Comparison of ENCODE assay signal across 21 cellular contexts in the genomic region with DNA sequence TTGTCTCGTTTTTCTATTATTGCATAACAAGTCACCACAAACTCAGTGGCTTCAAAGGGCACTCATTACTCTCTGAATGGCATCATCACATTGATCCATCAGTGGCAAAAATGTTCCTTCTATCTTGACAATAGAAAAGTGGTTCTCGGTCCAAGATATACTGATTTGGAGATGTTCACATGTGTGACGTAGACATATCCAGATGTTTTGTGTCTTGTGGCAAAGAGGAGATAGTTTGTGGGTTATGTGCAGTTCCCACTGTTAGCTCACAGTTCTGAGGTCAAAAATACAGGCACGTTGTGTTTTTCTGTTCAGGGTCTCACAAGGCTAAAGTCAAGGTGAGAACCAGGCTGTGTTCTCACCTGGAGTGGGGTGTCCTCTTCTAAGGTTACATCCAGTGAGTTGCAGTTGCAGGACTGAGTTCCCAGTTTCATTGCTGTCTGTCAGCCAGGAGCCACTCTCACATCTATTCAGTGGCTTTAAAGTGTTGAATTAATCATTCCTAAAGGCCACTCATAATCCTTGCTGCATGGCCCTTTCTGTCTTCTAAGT. TPM values are rescaled to one million over a fixed set of nuclear protein-coding genes. Genes with fewer than 3 reads are reported as not detected.
DNase-seq lines count a peak whose midpoint lies in the region; ATAC-seq and TF ChIP-seq lines count a peak whose summit lies in the region.
"Had no signal": no experiment of that assay in that cellular context is flagged by ENCODE, and none has a peak within 500 bp of the region (broad histone marks: within the 10 kb centered on the region; RNA-seq: fewer than 3 reads in every experiment).

No MANE protein-coding gene starts in this region.

- H4K20me1 ChIP-seq in mammary epithelial cell (ENCODE audit: insufficient read depth, low read length): no peaks in the 10 kb centered on the region
- H4K20me1 ChIP-seq: BLaER1 treated with 17β-estradiol and CSF1 and Interleukin-3, amounts not matched to agents 10 nM and 100 nM had no signal

- intact Hi-C loops in mammary epithelial cell (cut with micrococcal nuclease) (no loop called here), MCF 10A (cut with micrococcal nuclease) (no loop called here)

- CTCF ChIA-PET in mammary epithelial cell (lab: Charles Lee; ENCODE audit: low non-redundant PET): no interaction called here
- CTCF ChIA-PET in MCF 10A (lab: Yijun Ruan, JAX): no interaction called here
- CTCF ChIA-PET in HEK293 (lab: Yijun Ruan, JAX): no interaction called here

- no peaks in the 10 kb centered on the region for H3K79me2 ChIP-seq in mammary epithelial cell (ENCODE audit: insufficient read depth, low read length)

- no peak overlapping the region for H3K4me2 ChIP-seq in mammary epithelial cell (ENCODE audit: insufficient read depth, low read depth, low read length)
- H3K4me2 ChIP-seq: BLaER1 treated with 17β-estradiol and CSF1 and Interleukin-3, amounts not matched to agents 10 nM and 100 nM; GM23338 had no signal

- H3K4me1 Mint-ChIP-seq in MCF 10A (ENCODE audit: insufficient read depth, unreplicated experiment) (peaks cover 11% of the 10 kb centered on the region), nephron (no peaks in the 10 kb centered on the region)
- H3K4me1 Mint-ChIP-seq: CD14-positive monocyte; CD8-positive, alpha-beta memory T cell had no signal

- no peak overlapping the region for H3K9ac ChIP-seq in mammary epithelial cell (ENCODE audit: insufficient read depth, low read length)
- H3K9ac ChIP-seq: BLaER1 treated with 17β-estradiol and CSF1 and Interleukin-3, amounts not matched to agents 10 nM and 100 nM had no signal

- H3K36me3 ChIP-seq in mammary epithelial cell (ENCODE audit: insufficient read depth, low read length): no peaks in the 10 kb centered on the region
- no peaks in the 10 kb centered on the region for H3K36me3 ChIP-seq in HEK293 (ENCODE audit: control insufficient read depth in 2 of 2, insufficient read depth in 1 of 2, low read length in 2 of 2)
- H3K36me3 ChIP-seq: BE2C; BLaER1 treated with 17β-estradiol and CSF1 and Interleukin-3, amounts not matched to agents 10 nM and 100 nM; HAP-1 had no signal

- H3K4me1 ChIP-seq in mammary epithelial cell (ENCODE audit: insufficient read depth, low read length) (peaks cover 31% of the 10 kb centered on the region), HEK293 (ENCODE audit: control insufficient read depth, insufficient read depth, low read length) (no peaks in the 10 kb centered on the region)
- H3K4me1 ChIP-seq: BE2C; BLaER1 treated with 17β-estradiol and CSF1 and Interleukin-3, amounts not matched to agents 10 nM and 100 nM; HAP-1 had no signal

- ATAC-seq in HG02885 (IDR thresholded peaks at IDR 0.05; ENCODE audit: poor library complexity, unreplicated experiment): no peak
- ATAC-seq: GM12878, GM23338 had no signal

- H3K27ac ChIP-seq in mammary epithelial cell (ENCODE audit: insufficient read depth, low read depth, low read length) (no peak overlapping the region), HEK293 (ENCODE audit: extremely low read depth, low read depth, low read length) (no peak overlapping the region)
- H3K27ac ChIP-seq: 22Rv1; BLaER1 treated with 17β-estradiol and CSF1 and Interleukin-3, amounts not matched to agents 10 nM and 100 nM had no signal

- H3K4me3 ChIP-seq in mammary epithelial cell (replicated peaks in 1 of 3; ENCODE audit: insufficient read depth in 1 of 3, low read depth in 2 of 3, low read length in 3 of 3) (no peak overlapping the region), HEK293 (ENCODE audit: low read depth, low read length) (no peak overlapping the region)
- H3K4me3 ChIP-seq: BLaER1 treated with 17β-estradiol and CSF1 and Interleukin-3, amounts not matched to agents 10 nM and 100 nM; GM12878; GM23338; HAP-1 had no signal

- in situ Hi-C loops in mammary epithelial cell (cut with MboI; ENCODE audit: low sequenced_read_pairs in 2 of 2): no loop called here

- H3K27ac Mint-ChIP-seq in MCF 10A (ENCODE audit: low read depth, unreplicated experiment) (no peak overlapping the region), nephron (peak overlapping the region in 2 of 3 experiments; percentile 18 to 51)
- H3K27ac Mint-ChIP-seq: CD14-positive monocyte; CD4-positive, alpha-beta T cell; GM23338 had no signal

- 100% methylated on average over 4 of the region's 4 CpGs for WGBS in mammary epithelial cell (ENCODE audit: low coverage, missing lambda C conversion rate)

- POLR2A ChIA-PET in MCF 10A (lab: Yijun Ruan, JAX) (interaction anchor here (0.6 kb wide), 1 partner anchor 246 kb away, joined by 3 read pairs; no protein-coding TSS in a partner anchor), HEK293 (lab: Yijun Ruan, JAX) (no interaction called here)

- dilution Hi-C loops in mammary epithelial cell (cut with HindIII; ENCODE audit: low sequenced_read_pairs): no loop called here

- H3K27me3 Mint-ChIP-seq in MCF 10A (ENCODE audit: insufficient read depth, unreplicated experiment): no peaks in the 10 kb centered on the region
- H3K27me3 Mint-ChIP-seq in nephron (ENCODE audit: low read depth): no peaks in the 10 kb centered on the region

- H3K4me3 Mint-ChIP-seq in MCF 10A (ENCODE audit: unreplicated experiment): no peak overlapping the region
- H3K4me3 Mint-ChIP-seq in nephron: no peak overlapping the region
- H3K4me3 Mint-ChIP-seq: CD14-positive monocyte; CD4-positive, alpha-beta T cell; CD8-positive, alpha-beta memory T cell; GM23338 had no signal

- DNase-seq in mammary epithelial cell (no peak), MCF 10A (ENCODE audit: unreplicated experiment) (no peak), fibroblast of gingiva (ENCODE audit: low read depth) (peak; percentile 2)
- no peak for DNase-seq in activated CD4-positive, alpha-beta T cell treated with anti-CD3 and anti-CD28 coated beads for 1 hour
- DNase-seq in activated CD4-positive, CD25-positive, alpha-beta regulatory T cell (lab: John Stamatoyannopoulos, UW): no peak
- DNase-seq: AML-193; BE2C; CD4-positive, alpha-beta T cell; CD8-positive, alpha-beta memory T cell; DMS 273 treated with DMSO at 0.1 percent for 48 hours; DMS79; GDM1 had no signal

- H3K36me3 Mint-ChIP-seq in MCF 10A (ENCODE audit: insufficient read depth, unreplicated experiment) (no peaks in the 10 kb centered on the region), nephron (ENCODE audit: low read depth) (no peaks in the 10 kb centered on the region)
- H3K36me3 Mint-ChIP-seq: CD14-positive monocyte; CD8-positive, alpha-beta memory T cell had no signal

- H3K27me3 ChIP-seq in mammary epithelial cell (ENCODE audit: insufficient read depth, low read length): no peaks in the 10 kb centered on the region
- H3K27me3 ChIP-seq: BE2C; BLaER1 treated with 17β-estradiol and CSF1 and Interleukin-3, amounts not matched to agents 10 nM and 100 nM had no signal

- BruUV-seq in mammary epithelial cell (replicated peaks; lab: Mats Ljungman, UMichigan): no TSS peak
- no TSS peak for BruUV-seq in MCF 10A (replicated peaks; lab: Mats Ljungman, UMichigan)

- H3K9me3 Mint-ChIP-seq in MCF 10A (ENCODE audit: unreplicated experiment) (no peaks in the 10 kb centered on the region), nephron (no peaks in the 10 kb centered on the region)
- H3K9me3 Mint-ChIP-seq: CD4-positive, alpha-beta T cell; CD8-positive, alpha-beta memory T cell; GM23338 had no signal

- TF ChIP-seq CTCF in mammary epithelial cell (conservative IDR thresholded peaks at IDR 0.05 in 1 of 2, IDR thresholded peaks at IDR 0.05 in 1 of 2; ENCODE audit: extremely low read depth in 1 of 2, insufficient read depth in 1 of 2, low read depth in 1 of 2, low read length in 2 of 2) (no peak), MCF 10A (IDR thresholded peaks at IDR 0.05; ENCODE audit: unreplicated experiment) (no peak), HEK293 (tag by site-specific recombination; IDR thresholded peaks at IDR 0.05) (no peak), nephron (IDR thresholded peaks at IDR 0.05; ENCODE audit: unreplicated experiment in 3 of 3) (no peak)

- H3K9me3 ChIP-seq in mammary epithelial cell (replicated peaks; ENCODE audit: insufficient read depth, low read length) (no peaks in the 10 kb centered on the region), HEK293 (ENCODE audit: control insufficient read depth, insufficient read depth, low read depth, low read length) (no peaks in the 10 kb centered on the region)
- H3K9me3 ChIP-seq: BE2C; BLaER1 treated with 17β-estradiol and CSF1 and Interleukin-3, amounts not matched to agents 10 nM and 100 nM; HAP-1 had no signal

- peak overlapping the region; percentile 68 for H2AFZ ChIP-seq in mammary epithelial cell (ENCODE audit: low read depth, low read length)
- H2AFZ ChIP-seq: GM23338 had no signal

TF ChIP-seq in HEK293, 187 proteins besides CTCF, POLR2A, EP300 and RAD21:
- TF ChIP-seq, protein P1, sequence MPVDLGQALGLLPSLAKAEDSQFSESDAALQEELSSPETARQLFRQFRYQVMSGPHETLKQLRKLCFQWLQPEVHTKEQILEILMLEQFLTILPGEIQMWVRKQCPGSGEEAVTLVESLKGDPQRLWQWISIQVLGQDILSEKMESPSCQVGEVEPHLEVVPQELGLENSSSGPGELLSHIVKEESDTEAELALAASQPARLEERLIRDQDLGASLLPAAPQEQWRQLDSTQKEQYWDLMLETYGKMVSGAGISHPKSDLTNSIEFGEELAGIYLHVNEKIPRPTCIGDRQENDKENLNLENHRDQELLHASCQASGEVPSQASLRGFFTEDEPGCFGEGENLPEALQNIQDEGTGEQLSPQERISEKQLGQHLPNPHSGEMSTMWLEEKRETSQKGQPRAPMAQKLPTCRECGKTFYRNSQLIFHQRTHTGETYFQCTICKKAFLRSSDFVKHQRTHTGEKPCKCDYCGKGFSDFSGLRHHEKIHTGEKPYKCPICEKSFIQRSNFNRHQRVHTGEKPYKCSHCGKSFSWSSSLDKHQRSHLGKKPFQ (tag by site-specific recombination; IDR thresholded peaks at IDR 0.05): peak; percentile 81
- TF ChIP-seq, protein P2, sequence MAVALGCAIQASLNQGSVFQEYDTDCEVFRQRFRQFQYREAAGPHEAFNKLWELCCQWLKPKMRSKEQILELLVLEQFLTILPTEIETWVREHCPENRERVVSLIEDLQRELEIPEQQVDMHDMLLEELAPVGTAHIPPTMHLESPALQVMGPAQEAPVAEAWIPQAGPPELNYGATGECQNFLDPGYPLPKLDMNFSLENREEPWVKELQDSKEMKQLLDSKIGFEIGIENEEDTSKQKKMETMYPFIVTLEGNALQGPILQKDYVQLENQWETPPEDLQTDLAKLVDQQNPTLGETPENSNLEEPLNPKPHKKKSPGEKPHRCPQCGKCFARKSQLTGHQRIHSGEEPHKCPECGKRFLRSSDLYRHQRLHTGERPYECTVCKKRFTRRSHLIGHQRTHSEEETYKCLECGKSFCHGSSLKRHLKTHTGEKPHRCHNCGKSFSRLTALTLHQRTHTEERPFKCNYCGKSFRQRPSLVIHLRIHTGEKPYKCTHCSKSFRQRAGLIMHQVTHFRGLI (tag by site-specific recombination; IDR thresholded peaks at IDR 0.05): no peak

RNA-seq across cellular contexts. Expression of a gene that starts 55.3 kb away (rescaled TPM):
- 10 to 100 TPM in 1 of 2 donors, 1 to 10 TPM in 1; 2.8 to 15.7 TPM for total RNA-seq in mammary epithelial cell
- polyA plus RNA-seq in mammary epithelial cell: 1.4 TPM
- polyA minus RNA-seq in mammary epithelial cell: 1.7 TPM
- total RNA-seq in MCF 10A (2022): 11.0 and 11.4 TPM in 2 replicates
- total RNA-seq: GM12878 had no signal
- polyA plus RNA-seq: GM12878 had no signal
